In the genomic region with DNA sequence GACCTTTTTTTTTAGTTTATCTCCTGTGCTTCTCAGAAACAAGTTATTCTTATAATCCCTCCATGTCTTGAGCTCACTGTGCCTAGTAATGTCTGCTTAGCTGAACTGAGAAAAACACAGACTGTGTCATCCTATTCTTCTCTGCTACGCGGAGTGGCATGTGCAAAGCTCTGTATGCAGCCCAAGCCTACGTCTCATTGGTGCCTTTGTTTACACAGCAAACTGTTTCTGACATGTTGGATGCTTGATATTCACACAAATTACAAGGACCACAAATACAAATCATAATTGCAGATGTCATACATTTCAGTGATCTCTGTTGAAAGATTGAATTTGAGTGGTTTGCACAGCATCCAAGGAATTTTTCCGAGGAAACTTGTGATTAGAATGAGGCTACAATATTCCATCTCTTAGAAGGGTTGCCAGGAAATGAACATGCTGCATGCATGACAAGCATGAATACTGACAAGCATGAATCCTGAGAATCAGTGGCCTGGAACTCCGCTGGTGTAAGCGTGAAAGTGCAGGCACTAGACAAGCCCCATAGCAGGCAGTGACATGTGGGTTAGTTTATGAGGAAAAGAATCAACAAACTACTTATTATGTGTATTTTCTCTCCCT, we compare ENCODE assay signal across 11 cellular contexts.
DNase-seq lines count a peak whose midpoint lies in the region; ATAC-seq, FAIRE-seq and TF ChIP-seq lines count a peak whose summit lies in the region.
"Had no signal": no experiment of that assay in that cellular context is flagged by ENCODE, and none has a peak within 500 bp of the region (broad histone marks: within the 10 kb centered on the region; RNA-seq: fewer than 3 reads in every experiment).

No MANE protein-coding gene starts in this region.

- no peak overlapping the region for H3K9ac ChIP-seq in HCT116 (ENCODE audit: low read length)
- peak overlapping the region; percentile 44 for H3K9ac ChIP-seq in astrocyte (ENCODE audit: low read length)
- no peak overlapping the region for H3K9ac ChIP-seq in kidney (ENCODE audit: low read length in 2 of 2)

- H2AFZ ChIP-seq in HCT116 (ENCODE audit: low read depth, low read length, poor library complexity, severe bottlenecking), result no peak overlapping the region
- H2AFZ ChIP-seq in astrocyte (ENCODE audit: low read depth, low read length), result no peak overlapping the region

- no peaks in the 10 kb centered on the region for H3K36me3 Mint-ChIP-seq in astrocyte (ENCODE audit: low read depth, unreplicated experiment)
- no peaks in the 10 kb centered on the region for H3K36me3 Mint-ChIP-seq in activated CD4-positive, alpha-beta memory T cell treated with anti-CD3 and anti-CD28 coated beads, Interleukin-2, amount 10 ng/mL, durations not matched to agents 7 days and 5 days (ENCODE audit: low read depth)

- no peak for TF ChIP-seq RAD21 in HCT116 (IDR thresholded peaks at IDR 0.05; ENCODE audit: low read depth)

- H3K4me1 ChIP-seq in A673 (ENCODE audit: insufficient read depth, low read length, poor library complexity, severe bottlenecking) (peaks cover 10% of the 10 kb centered on the region), HCT116 (ENCODE audit: control insufficient read depth in 1 of 2, insufficient read depth in 2 of 2, low read length in 2 of 2) (no peaks in the 10 kb centered on the region), astrocyte (ENCODE audit: insufficient read depth, low read length) (peaks cover 19% of the 10 kb centered on the region), kidney (ENCODE audit: control insufficient read depth in 1 of 2, insufficient read depth in 1 of 2, low read depth in 1 of 2, low read length in 2 of 2) (no peaks in the 10 kb centered on the region)

- H3K27me3 Mint-ChIP-seq in astrocyte (ENCODE audit: low read depth, unreplicated experiment), result no peaks in the 10 kb centered on the region
- no peaks in the 10 kb centered on the region for H3K27me3 Mint-ChIP-seq in activated CD4-positive, alpha-beta memory T cell treated with anti-CD3 and anti-CD28 coated beads, Interleukin-2, amount 10 ng/mL, durations not matched to agents 7 days and 5 days

- no peak for TF ChIP-seq POLR2A in HCT116 (IDR thresholded peaks at IDR 0.05; ENCODE audit: borderline replicate concordance, extremely low read depth, insufficient read depth, insufficient read length)

- peak; percentile 52 for FAIRE-seq in astrocyte (lab: Jason Lieb, UNC)
- FAIRE-seq in kidney (lab: Jason Lieb, UNC), result no peak
- FAIRE-seq: TTC549 had no signal

- POLR2A ChIA-PET in A673 (lab: Charles Lee; ENCODE audit: low non-redundant PET) (no interaction called here), HCT116 (lab: Charles Lee) (no interaction called here)
- POLR2A ChIA-PET in activated CD4-positive, alpha-beta memory T cell treated with anti-CD3 and anti-CD28 coated beads, Interleukin-2, amount 10 ng/mL, durations not matched to agents 7 days and 5 days (lab: Charles Lee), result no interaction called here

- H3K36me3 ChIP-seq in A673 (ENCODE audit: insufficient read depth, low read length, poor library complexity, severe bottlenecking) (no peaks in the 10 kb centered on the region), HCT116 (ENCODE audit: control insufficient read depth in 1 of 2, insufficient read depth in 2 of 2, low read length in 2 of 2) (no peaks in the 10 kb centered on the region), astrocyte (ENCODE audit: insufficient read depth, low read length) (no peaks in the 10 kb centered on the region), kidney (ENCODE audit: control insufficient read depth in 1 of 2, insufficient read depth in 2 of 2, low read length in 2 of 2) (no peaks in the 10 kb centered on the region)

- DNase-seq in A673 (ENCODE audit: low spot score) (peak; percentile 26), HCT116 (ENCODE audit: low read depth, low spot score) (no peak), astrocyte (ENCODE audit: low read depth) (peak; percentile 74), head of caudate nucleus (peak in 27 of 42 donors; percentile 21 to 79 (median 53)), RPMI8226 (no peak), kidney (no peak)
- DNase-seq in activated CD4-positive, alpha-beta memory T cell treated with anti-CD3 and anti-CD28 coated beads, Interleukin-2, amount 10 ng/mL, durations not matched to agents 7 days and 5 days, result no peak
- DNase-seq: mesendoderm; stimulated activated CD4-positive, alpha-beta T cell treated with anti-CD3 and anti-CD28 coated beads, Interleukin-12 subunit alpha, Interleukin-12 subunit beta, amount 100 ng/mL, for 4 hours had no signal

- H3K4me3 ChIP-seq in A673 (ENCODE audit: low read depth, low read length, poor library complexity, severe bottlenecking) (no peak overlapping the region), HCT116 (replicated peaks in 1 of 2; ENCODE audit: low read depth in 1 of 2, low read length in 2 of 2) (no peak overlapping the region), astrocyte (ENCODE audit: insufficient read depth, low read depth, low read length) (no peak overlapping the region), kidney (ENCODE audit: low read length in 2 of 2) (no peak overlapping the region)

- no peak overlapping the region for H3K27ac ChIP-seq in A673 (ENCODE audit: low read depth, low read length, poor library complexity, severe bottlenecking)
- no peak overlapping the region for H3K27ac ChIP-seq in HCT116 (ENCODE audit: low read depth, low read length)
- H3K27ac ChIP-seq in astrocyte (ENCODE audit: low read depth, low read length), result peak overlapping the region; percentile 87
- H3K27ac ChIP-seq in kidney (ENCODE audit: low read depth in 2 of 2, low read length in 2 of 2), result no peak overlapping the region

- TF ChIP-seq CTCF in A673 (conservative IDR thresholded peaks at IDR 0.05; ENCODE audit: low read depth, low read length) (no peak), HCT116 (IDR thresholded peaks at IDR 0.05 in 2 of 3, conservative IDR thresholded peaks at IDR 0.05 in 1 of 3; ENCODE audit: borderline replicate concordance in 1 of 3, insufficient read depth in 1 of 3, low read depth in 2 of 3, low read length in 2 of 3) (peak in 2 of 3 experiments; percentile 16 to 22; a peak in 1 of 6 replicates), astrocyte (IDR thresholded peaks at IDR 0.05; ENCODE audit: insufficient read depth, low read depth, low read length) (no peak), kidney (IDR thresholded peaks at IDR 0.05; ENCODE audit: borderline replicate concordance, extremely low read depth, insufficient read depth) (no peak)

- H3K4me2 ChIP-seq in HCT116 (ENCODE audit: low read length) (no peak overlapping the region), astrocyte (ENCODE audit: low read length) (no peak overlapping the region)

- H3K9me3 Mint-ChIP-seq in astrocyte (ENCODE audit: unreplicated experiment), result no peaks in the 10 kb centered on the region
- H3K9me3 Mint-ChIP-seq in activated CD4-positive, alpha-beta memory T cell treated with anti-CD3 and anti-CD28 coated beads, Interleukin-2, amount 10 ng/mL, durations not matched to agents 7 days and 5 days, result no peaks in the 10 kb centered on the region

- BruUV-seq in A673 (replicated peaks; lab: Mats Ljungman, UMichigan) (no TSS peak), HCT116 (replicated peaks; lab: Mats Ljungman, UMichigan) (no TSS peak)

- peaks cover 12% of the 10 kb centered on the region for H3K4me1 Mint-ChIP-seq in astrocyte (ENCODE audit: low read depth, unreplicated experiment)
- peaks cover 8% of the 10 kb centered on the region for H3K4me1 Mint-ChIP-seq in activated CD4-positive, alpha-beta memory T cell treated with anti-CD3 and anti-CD28 coated beads, Interleukin-2, amount 10 ng/mL, durations not matched to agents 7 days and 5 days

- RAD21 ChIA-PET in HCT116 (lab: Charles Lee; ENCODE audit: low non-redundant PET in 1 of 2, low total read pairs in 2 of 2, uncharacterized antibody in 2 of 2, unreplicated experiment in 2 of 2), result no interaction called here

- CTCF ChIA-PET in A673 (lab: Charles Lee), result no interaction called here
- CTCF ChIA-PET in HCT116 (lab: Charles Lee), result no interaction called here
- CTCF ChIA-PET in activated CD4-positive, alpha-beta memory T cell treated with anti-CD3 and anti-CD28 coated beads, Interleukin-2, amount 10 ng/mL, durations not matched to agents 7 days and 5 days (lab: Charles Lee), result no interaction called here

- ATAC-seq in HCT116 (peak; percentile 70), HG02610 (IDR thresholded peaks at IDR 0.05; ENCODE audit: unreplicated experiment) (no peak)

- H3K9me2 ChIP-seq in HCT116 (ENCODE audit: insufficient read depth), result no peaks in the 10 kb centered on the region

- no peak overlapping the region for H3K4me3 Mint-ChIP-seq in astrocyte (ENCODE audit: unreplicated experiment)
- H3K4me3 Mint-ChIP-seq in activated CD4-positive, alpha-beta memory T cell treated with anti-CD3 and anti-CD28 coated beads, Interleukin-2, amount 10 ng/mL, durations not matched to agents 7 days and 5 days, result no peak overlapping the region

- no peaks in the 10 kb centered on the region for H3K9me3 ChIP-seq in A673 (ENCODE audit: low read depth, low read length, poor library complexity, severe bottlenecking)
- no peaks in the 10 kb centered on the region for H3K9me3 ChIP-seq in HCT116 (ENCODE audit: control insufficient read depth in 1 of 2, insufficient read depth in 1 of 2, low read depth in 1 of 2, low read length in 2 of 2)
- no peaks in the 10 kb centered on the region for H3K9me3 ChIP-seq in astrocyte (ENCODE audit: insufficient read depth, low read depth, low read length)
- no peaks in the 10 kb centered on the region for H3K9me3 ChIP-seq in kidney (ENCODE audit: control insufficient read depth in 1 of 2, low read length in 2 of 2)

- no peaks in the 10 kb centered on the region for H3K27me3 ChIP-seq in A673 (replicated peaks; ENCODE audit: insufficient read depth, low read depth, low read length, poor library complexity)
- H3K27me3 ChIP-seq in HCT116 (ENCODE audit: insufficient read depth, low read length), result no peaks in the 10 kb centered on the region
- no peaks in the 10 kb centered on the region for H3K27me3 ChIP-seq in astrocyte (ENCODE audit: insufficient read depth, low read length)

- H4K20me1 ChIP-seq in HCT116 (ENCODE audit: insufficient read depth) (no peaks in the 10 kb centered on the region), astrocyte (ENCODE audit: insufficient read depth, low read length) (no peaks in the 10 kb centered on the region)

- intact Hi-C loops in A673 (cut with micrococcal nuclease; ENCODE audit: unreplicated experiment), result no loop called here
- intact Hi-C loops in HCT116 (cut with micrococcal nuclease), result no loop called here
- intact Hi-C loops in head of caudate nucleus (cut with DNase I), result loop anchor here (10.0 kb wide), 2 partner anchors 58 to 272 kb away; no protein-coding TSS in a partner anchor
- intact Hi-C loops in kidney (cut with DNase I), result no loop called here

- H3K27ac Mint-ChIP-seq in astrocyte (ENCODE audit: unreplicated experiment), result peak overlapping the region; percentile 64
- H3K27ac Mint-ChIP-seq in activated CD4-positive, alpha-beta memory T cell treated with anti-CD3 and anti-CD28 coated beads, Interleukin-2, amount 10 ng/mL, durations not matched to agents 7 days and 5 days, result no peak overlapping the region

- H3K79me2 ChIP-seq in HCT116 (ENCODE audit: insufficient read depth, low read length) (no peaks in the 10 kb centered on the region), astrocyte (ENCODE audit: insufficient read depth, low read length) (no peaks in the 10 kb centered on the region)

TF ChIP-seq in HCT116, 20 proteins besides CTCF, POLR2A, EP300 and RAD21:
- TF ChIP-seq EGR1 (IDR thresholded peaks at IDR 0.05; ENCODE audit: low read depth), result no peak

Comparison
In these comparisons a context has a peak if more than half of its experiments do, and no peak if none do; other contexts are left out.
1. DNase-seq: peak in A673 (single experiment), astrocyte (single experiment) and head of caudate nucleus (27 of 42); none in HCT116 (single experiment), RPMI8226 (single experiment), kidney (single experiment) and activated CD4-positive, alpha-beta memory T cell treated with anti-CD3 and anti-CD28 coated beads, Interleukin-2, amount 10 ng/mL, durations not matched to agents 7 days and 5 days (single experiment).
2. CTCF ChIP-seq: peak in HCT116 (2 of 3); none in A673 (single experiment), astrocyte (single experiment) and kidney (single experiment).